ENCODE assay signal across 14 cellular contexts in the genomic region with DNA sequence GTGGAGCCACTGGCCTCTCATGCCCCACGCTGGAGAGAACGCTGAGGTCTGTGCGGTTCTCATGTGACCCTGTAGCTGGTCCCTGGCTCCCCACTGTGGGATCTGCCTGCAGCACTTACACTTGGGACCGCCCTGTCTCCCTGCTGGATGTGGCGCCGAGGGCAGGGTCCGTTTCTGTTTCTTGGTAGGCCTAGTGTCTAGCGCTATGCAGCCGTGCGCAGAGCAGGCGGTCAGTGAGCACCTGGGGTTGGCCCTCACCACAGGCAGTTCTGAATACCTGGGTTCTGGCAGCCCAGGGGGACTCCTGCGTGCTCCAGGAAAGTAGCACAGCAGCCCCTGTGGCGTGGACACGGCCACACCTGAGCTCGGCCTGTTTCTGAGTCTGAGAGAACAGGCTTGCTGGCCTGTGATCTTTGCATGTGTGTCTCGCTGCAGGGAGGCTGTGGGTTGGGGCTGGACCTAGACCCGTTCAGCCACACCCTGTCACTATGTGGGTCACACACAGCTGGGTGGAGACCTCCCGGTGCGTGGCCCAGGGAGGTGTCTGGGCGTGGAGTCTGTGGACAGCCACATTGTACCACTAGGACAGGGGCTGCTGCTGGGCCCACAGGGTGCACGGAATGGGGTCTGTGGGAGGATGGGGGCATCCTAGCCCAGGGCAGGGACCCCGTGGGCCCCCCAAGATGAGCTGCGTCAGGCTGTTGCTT. TPM values are rescaled to one million over a fixed set of nuclear protein-coding genes. Genes with fewer than 3 reads are reported as not detected.
DNase-seq lines count a peak whose midpoint lies in the region; ATAC-seq and TF ChIP-seq lines count a peak whose summit lies in the region.
"Had no signal": no experiment of that assay in that cellular context is flagged by ENCODE, and none has a peak within 500 bp of the region (broad histone marks: within the 10 kb centered on the region; RNA-seq: fewer than 3 reads in every experiment).

No MANE protein-coding gene starts in this region.

- TF ChIP-seq CTCF in fibroblast of the aortic adventitia (IDR thresholded peaks at IDR 0.05; ENCODE audit: insufficient read depth, low read length): no peak

- peaks cover 22% of the 10 kb centered on the region for H3K4me1 Mint-ChIP-seq in activated CD4-positive, alpha-beta T cell treated with anti-CD3 and anti-CD28 coated beads for 36 hours
- peaks cover 25 to 36% (median 35%) of the 10 kb centered on the region in 3 donors for H3K4me1 Mint-ChIP-seq in T-cell

- intact Hi-C loops in activated CD4-positive, alpha-beta T cell treated with anti-CD3 and anti-CD28 coated beads for 36 hours (cut with DNase I, micrococcal nuclease): no loop called here

- ATAC-seq in activated CD4-positive, alpha-beta T cell treated with anti-CD3 and anti-CD28 coated beads for 36 hours: no peak
- no peak for ATAC-seq in T-cell (replicated peaks in 1 of 4)

- CTCF ChIA-PET in activated CD4-positive, alpha-beta T cell treated with anti-CD3 and anti-CD28 coated beads for 36 hours (lab: Charles Lee): no interaction called here
- CTCF ChIA-PET in T-cell (lab: Charles Lee): no interaction called here

- POLR2A ChIA-PET in activated CD4-positive, alpha-beta T cell treated with anti-CD3 and anti-CD28 coated beads for 36 hours (lab: Charles Lee): no interaction called here
- POLR2A ChIA-PET in T-cell (lab: Charles Lee): no interaction called here

- H3K4me3 Mint-ChIP-seq in activated CD4-positive, alpha-beta T cell treated with anti-CD3 and anti-CD28 coated beads for 36 hours: peak overlapping the region; percentile 94
- H3K4me3 Mint-ChIP-seq in T-cell: peak overlapping the region; percentile 88 to 90 (median 88)

- peak overlapping the region in 13 of 21 experiments; percentile 16 to 98 (median 95) for H3K27ac ChIP-seq in skin epidermis

- H3K27me3 Mint-ChIP-seq in activated CD4-positive, alpha-beta T cell treated with anti-CD3 and anti-CD28 coated beads for 36 hours: no peaks in the 10 kb centered on the region
- no peaks in the 10 kb centered on the region for H3K27me3 Mint-ChIP-seq in T-cell
- H3K27me3 Mint-ChIP-seq: activated B cell treated with CpG ODN at 0.5 μM for 24 hours had no signal

- H3K27ac Mint-ChIP-seq in activated CD4-positive, alpha-beta T cell treated with anti-CD3 and anti-CD28 coated beads for 36 hours: peak overlapping the region; percentile 37
- H3K27ac Mint-ChIP-seq in T-cell: peak overlapping the region; percentile 28 to 36
- H3K27ac Mint-ChIP-seq: activated B cell treated with CpG ODN at 0.5 μM for 24 hours had no signal

- DNase-seq in activated CD4-positive, alpha-beta T cell treated with anti-CD3 and anti-CD28 coated beads for 36 hours: no peak
- DNase-seq in activated CD4-positive, alpha-beta T cell treated with anti-CD3 and anti-CD28 coated beads for 1 hour: no peak
- DNase-seq in T-cell (no peak), fibroblast of the aortic adventitia (ENCODE audit: low read depth) (no peak), NCI-H774 (lab: John Stamatoyannopoulos, UW) (no peak), iPS-NIHi7 (ENCODE audit: extremely low spot score) (no peak), NCI-H82 treated with DMSO at 0.1 percent for 48 hours (lab: John Stamatoyannopoulos, UW; ENCODE audit: unreplicated experiment) (no peak)
- DNase-seq: activated B cell treated with CpG ODN at 0.5 μM for 24 hours, KBM-7, NCI-H2081 had no signal

- H3K4me3 ChIP-seq in fibroblast of the aortic adventitia (ENCODE audit: low read depth, low read length): peak overlapping the region; percentile 79
- H3K4me3 ChIP-seq in skin epidermis: no peak overlapping the region

- H3K36me3 Mint-ChIP-seq in activated CD4-positive, alpha-beta T cell treated with anti-CD3 and anti-CD28 coated beads for 36 hours (ENCODE audit: low read depth): peaks cover 17% of the 10 kb centered on the region
- H3K36me3 Mint-ChIP-seq in T-cell: no peaks in the 10 kb centered on the region

- H3K9me3 Mint-ChIP-seq in activated CD4-positive, alpha-beta T cell treated with anti-CD3 and anti-CD28 coated beads for 36 hours (ENCODE audit: low read depth): no peaks in the 10 kb centered on the region
- no peaks in the 10 kb centered on the region for H3K9me3 Mint-ChIP-seq in T-cell
- H3K9me3 Mint-ChIP-seq: activated B cell treated with CpG ODN at 0.5 μM for 24 hours had no signal

RNA-seq across cellular contexts. Expression of gene CAPN15, which starts 2.8 kb away (rescaled TPM):
- 10 to 100 TPM; 64.7 to 69.7 TPM for total RNA-seq in activated CD4-positive, alpha-beta T cell treated with anti-CD3 and anti-CD28 coated beads for 36 hours
- total RNA-seq in T-cell: 10 to 100 TPM; 61.7 to 89.0 (median 82.7) TPM
- 31.6 and 43.9 TPM in 2 replicates for total RNA-seq in fibroblast of the aortic adventitia (ENCODE audit: low replicate concordance)

RNA-seq across cellular contexts. Expression of gene PRR35, which starts 29.9 kb away (rescaled TPM):
- not detected for total RNA-seq in activated CD4-positive, alpha-beta T cell treated with anti-CD3 and anti-CD28 coated beads for 36 hours
- total RNA-seq in T-cell (not detected), fibroblast of the aortic adventitia (ENCODE audit: low replicate concordance) (not detected in 2 replicates)
- total RNA-seq: A673, activated B cell treated with CpG ODN at 0.5 μM for 24 hours, H4, lung microvascular endothelial cell had no signal

RNA-seq across cellular contexts. Expression of gene NHLRC4, which starts 36.5 kb away (rescaled TPM):
- under 1 TPM; 0.19 to 0.87 TPM for total RNA-seq in activated CD4-positive, alpha-beta T cell treated with anti-CD3 and anti-CD28 coated beads for 36 hours
- 1 to 10 TPM; 1.3 to 5.0 (median 3.6) TPM for total RNA-seq in T-cell
- total RNA-seq in fibroblast of the aortic adventitia (ENCODE audit: low replicate concordance): 2.0 and 2.5 TPM in 2 replicates

RNA-seq across cellular contexts. Expression of gene PIGQ, which starts 39.5 kb away (rescaled TPM):
- 10 to 100 TPM; 24.2 to 24.7 TPM for total RNA-seq in activated CD4-positive, alpha-beta T cell treated with anti-CD3 and anti-CD28 coated beads for 36 hours
- total RNA-seq in T-cell (10 to 100 TPM; 38.2 to 86.9 (median 63.1) TPM), fibroblast of the aortic adventitia (ENCODE audit: low replicate concordance) (20.7 and 29.1 TPM in 2 replicates)

RNA-seq across cellular contexts. Expression of gene RAB40C, which starts 59.6 kb away (rescaled TPM):
- 1 to 10 TPM; 8.9 to 9.6 TPM for total RNA-seq in activated CD4-positive, alpha-beta T cell treated with anti-CD3 and anti-CD28 coated beads for 36 hours
- 10 to 100 TPM; 14.1 to 28.0 (median 24.4) TPM for total RNA-seq in T-cell
- 12.0 and 14.6 TPM in 2 replicates for total RNA-seq in fibroblast of the aortic adventitia (ENCODE audit: low replicate concordance)
